8 cellular contexts compared by ENCODE assay signal in the genomic region with DNA sequence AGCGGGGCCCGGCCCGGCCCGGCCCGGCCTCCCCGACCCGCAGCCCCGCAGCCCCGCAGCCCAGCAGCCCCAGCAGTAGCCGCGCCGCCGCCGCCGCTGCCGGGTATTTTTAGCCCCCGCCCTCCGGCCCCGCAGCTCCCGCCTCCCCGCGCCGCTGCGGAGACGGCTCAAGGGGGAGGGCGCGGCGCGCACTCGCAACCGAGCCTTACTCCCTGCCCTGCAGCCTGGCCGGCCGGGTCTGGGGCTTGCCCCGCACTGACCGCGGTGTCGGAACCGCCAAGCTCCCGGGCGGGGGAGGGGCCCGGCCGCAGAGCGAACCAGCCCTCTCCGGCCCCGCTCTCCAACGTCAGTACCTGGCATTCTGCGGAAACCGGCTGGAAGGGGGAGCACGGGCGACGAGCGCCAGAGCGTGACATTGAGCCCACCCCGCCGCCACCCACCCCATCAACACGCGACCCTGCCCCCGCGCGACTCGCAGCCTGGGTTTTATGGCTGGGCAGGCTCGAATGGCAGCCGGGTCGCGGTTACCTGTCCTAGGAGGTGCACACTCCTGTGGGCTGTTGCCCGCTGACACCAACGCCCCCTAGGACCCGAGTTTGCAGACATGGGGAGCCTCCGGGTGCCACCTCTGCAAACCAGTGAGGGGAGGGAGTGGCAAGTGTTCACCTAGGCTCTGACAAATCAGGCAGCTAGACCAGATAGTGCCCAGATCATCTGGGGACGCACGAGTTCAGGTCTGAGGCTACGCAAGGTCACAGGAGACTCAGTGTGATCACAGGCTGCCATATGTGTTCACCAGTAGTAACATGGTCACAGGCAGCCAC. TPM values are rescaled to one million over a fixed set of nuclear protein-coding genes. Genes with fewer than 3 reads are reported as not detected.
DNase-seq lines count a peak whose midpoint lies in the region; ATAC-seq and TF ChIP-seq lines count a peak whose summit lies in the region.

A gene with protein sequence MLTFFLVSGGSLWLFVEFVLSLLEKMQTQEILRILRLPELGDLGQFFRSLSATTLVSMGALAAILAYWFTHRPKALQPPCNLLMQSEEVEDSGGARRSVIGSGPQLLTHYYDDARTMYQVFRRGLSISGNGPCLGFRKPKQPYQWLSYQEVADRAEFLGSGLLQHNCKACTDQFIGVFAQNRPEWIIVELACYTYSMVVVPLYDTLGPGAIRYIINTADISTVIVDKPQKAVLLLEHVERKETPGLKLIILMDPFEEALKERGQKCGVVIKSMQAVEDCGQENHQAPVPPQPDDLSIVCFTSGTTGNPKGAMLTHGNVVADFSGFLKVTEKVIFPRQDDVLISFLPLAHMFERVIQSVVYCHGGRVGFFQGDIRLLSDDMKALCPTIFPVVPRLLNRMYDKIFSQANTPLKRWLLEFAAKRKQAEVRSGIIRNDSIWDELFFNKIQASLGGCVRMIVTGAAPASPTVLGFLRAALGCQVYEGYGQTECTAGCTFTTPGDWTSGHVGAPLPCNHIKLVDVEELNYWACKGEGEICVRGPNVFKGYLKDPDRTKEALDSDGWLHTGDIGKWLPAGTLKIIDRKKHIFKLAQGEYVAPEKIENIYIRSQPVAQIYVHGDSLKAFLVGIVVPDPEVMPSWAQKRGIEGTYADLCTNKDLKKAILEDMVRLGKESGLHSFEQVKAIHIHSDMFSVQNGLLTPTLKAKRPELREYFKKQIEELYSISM (minus strand): TSS at position 98 of the 824 bp plus-strand sequence. CDS start 105 bp downstream, outside the sequence.

- DNase-seq in NCI-H345 (lab: John Stamatoyannopoulos, UW) (peak; percentile 34), NCI-H345 treated with DMSO at 0.1 percent for 48 hours (lab: John Stamatoyannopoulos, UW; ENCODE audit: unreplicated experiment) (no peak), thoracic aorta (ENCODE audit: low spot score) (no peak), RKO (ENCODE audit: low spot score) (no peak)
- peak; percentile 47 for DNase-seq in activated CD4-positive, alpha-beta memory T cell treated with anti-CD3 and anti-CD28 coated beads, Interleukin-2, amount 10 ng/mL, durations not matched to agents 7 days and 5 days
- peak; percentile 44 to 55 (median 51) for DNase-seq in effector memory CD8-positive, alpha-beta T cell

- no peak for TF ChIP-seq CTCF in thoracic aorta (IDR thresholded peaks at IDR 0.05)

- H3K4me3 Mint-ChIP-seq in activated CD4-positive, alpha-beta memory T cell treated with anti-CD3 and anti-CD28 coated beads, Interleukin-2, amount 10 ng/mL, durations not matched to agents 7 days and 5 days: peak within 1 kb of the TSS; percentile 56
- peak within 1 kb of the TSS; percentile 80 to 83 for H3K4me3 Mint-ChIP-seq in effector memory CD8-positive, alpha-beta T cell

- H3K9me3 Mint-ChIP-seq in activated CD4-positive, alpha-beta memory T cell treated with anti-CD3 and anti-CD28 coated beads, Interleukin-2, amount 10 ng/mL, durations not matched to agents 7 days and 5 days: no peaks in the 10 kb centered on the region
- no peaks in the 10 kb centered on the region for H3K9me3 Mint-ChIP-seq in effector memory CD8-positive, alpha-beta T cell

- H3K27ac ChIP-seq in mesodermal cell (ENCODE audit: low read depth, low read length, severe bottlenecking) (no peak within 1 kb of the TSS), thoracic aorta (no peak within 1 kb of the TSS)

- peak within 1 kb of the TSS; percentile 31 for H3K4me3 ChIP-seq in mesodermal cell (ENCODE audit: extremely low read depth, insufficient read depth, low read length, poor library complexity, severe bottlenecking)
- peak within 1 kb of the TSS; percentile 76 for H3K4me3 ChIP-seq in thoracic aorta

- ATAC-seq in effector memory CD8-positive, alpha-beta T cell (replicated peaks): peak; percentile 79
- ATAC-seq in thoracic aorta (ENCODE audit: insufficient number of reproducible peaks, low FRiP score, low read depth): no peak
- no peak for ATAC-seq in HG02678 (IDR thresholded peaks at IDR 0.05; ENCODE audit: unreplicated experiment)

- 5 to 6% methylated on average over 42 to 44 of the region's 72 CpGs for WGBS in mesodermal cell (ENCODE audit: insufficient coverage in 2 of 2), 2 experiments

- CTCF ChIA-PET in activated CD4-positive, alpha-beta memory T cell treated with anti-CD3 and anti-CD28 coated beads, Interleukin-2, amount 10 ng/mL, durations not matched to agents 7 days and 5 days (lab: Charles Lee): interaction anchor here (1.4 to 7.6 kb wide), 2 partner anchors 51 to 423 kb away, joined by 8 to 163 read pairs; no protein-coding TSS in a partner anchor

- H3K36me3 Mint-ChIP-seq in activated CD4-positive, alpha-beta memory T cell treated with anti-CD3 and anti-CD28 coated beads, Interleukin-2, amount 10 ng/mL, durations not matched to agents 7 days and 5 days (ENCODE audit: low read depth): no peaks in the 10 kb centered on the region
- peaks cover 4% of the 10 kb centered on the region for H3K36me3 Mint-ChIP-seq in effector memory CD8-positive, alpha-beta T cell (ENCODE audit: insufficient read depth)

- no peaks in the 10 kb centered on the region for H3K4me1 ChIP-seq in mesodermal cell (ENCODE audit: control insufficient read depth, insufficient read depth, low read length, poor library complexity, severe bottlenecking)
- peaks cover 0 to 12% of the 10 kb centered on the region in 2 donors for H3K4me1 ChIP-seq in thoracic aorta (ENCODE audit: control insufficient read depth in 1 of 2, low read depth in 2 of 2)

- POLR2A ChIA-PET in activated CD4-positive, alpha-beta memory T cell treated with anti-CD3 and anti-CD28 coated beads, Interleukin-2, amount 10 ng/mL, durations not matched to agents 7 days and 5 days (lab: Charles Lee): interaction anchor here (1.1 kb wide), 2 partner anchors 9 to 12 kb away, joined by 4 read pairs; no protein-coding TSS in a partner anchor

- peaks cover 26% of the 10 kb centered on the region for H3K4me1 Mint-ChIP-seq in activated CD4-positive, alpha-beta memory T cell treated with anti-CD3 and anti-CD28 coated beads, Interleukin-2, amount 10 ng/mL, durations not matched to agents 7 days and 5 days
- H3K4me1 Mint-ChIP-seq in effector memory CD8-positive, alpha-beta T cell (ENCODE audit: low read depth in 2 of 2): peaks cover 22 to 37% of the 10 kb centered on the region in 2 donors

- no peaks in the 10 kb centered on the region for H3K36me3 ChIP-seq in mesodermal cell (ENCODE audit: control insufficient read depth, insufficient read depth, low read length)
- no peaks in the 10 kb centered on the region for H3K36me3 ChIP-seq in thoracic aorta

- peaks cover 75% of the 10 kb centered on the region for H3K27me3 Mint-ChIP-seq in activated CD4-positive, alpha-beta memory T cell treated with anti-CD3 and anti-CD28 coated beads, Interleukin-2, amount 10 ng/mL, durations not matched to agents 7 days and 5 days
- H3K27me3 Mint-ChIP-seq in effector memory CD8-positive, alpha-beta T cell: peaks cover 12 to 17% of the 10 kb centered on the region in 2 donors

- H3K9me3 ChIP-seq in mesodermal cell (ENCODE audit: control insufficient read depth, low read length) (no peaks in the 10 kb centered on the region), thoracic aorta (no peaks in the 10 kb centered on the region)

- no peaks in the 10 kb centered on the region for H3K27me3 ChIP-seq in thoracic aorta (replicated peaks; ENCODE audit: insufficient read depth)

- no peak within 1 kb of the TSS for H3K27ac Mint-ChIP-seq in activated CD4-positive, alpha-beta memory T cell treated with anti-CD3 and anti-CD28 coated beads, Interleukin-2, amount 10 ng/mL, durations not matched to agents 7 days and 5 days
- peak within 1 kb of the TSS; percentile 46 to 73 for H3K27ac Mint-ChIP-seq in effector memory CD8-positive, alpha-beta T cell

RNA-seq across cellular contexts. Expression of the gene that starts here (rescaled TPM):
- total RNA-seq in activated CD4-positive, alpha-beta memory T cell treated with anti-CD3 and anti-CD28 coated beads, Interleukin-2, amount 10 ng/mL, durations not matched to agents 7 days and 5 days: 10 to 100 TPM; 10.6 to 11.5 TPM
- polyA plus RNA-seq in mesodermal cell (2013, experiment 1 of 2): 1.4 TPM
- 1.4 TPM for polyA plus RNA-seq in mesodermal cell (2013, experiment 2 of 2)
- total RNA-seq in thoracic aorta: 1 to 10 TPM; 1.6 TPM

Comparison
In these comparisons a context has a peak if more than half of its experiments do, and no peak if none do; other contexts are left out.
1. RNA of the gene that starts here (total RNA-seq): 10.6 to 11.5 TPM in activated CD4-positive, alpha-beta memory T cell treated with anti-CD3 and anti-CD28 coated beads, Interleukin-2, amount 10 ng/mL, durations not matched to agents 7 days and 5 days; 1.6 TPM in thoracic aorta; every median in the first group is over 4 times any median in the second.
2. DNase-seq: peak in NCI-H345 (single experiment), activated CD4-positive, alpha-beta memory T cell treated with anti-CD3 and anti-CD28 coated beads, Interleukin-2, amount 10 ng/mL, durations not matched to agents 7 days and 5 days (single experiment) and effector memory CD8-positive, alpha-beta T cell (3 of 3); none in NCI-H345 treated with DMSO at 0.1 percent for 48 hours (single experiment), thoracic aorta (single experiment) and RKO (single experiment).